Comparison of ENCODE assay signal across 24 cellular contexts in genomic region chr20:17446171-17446570, GRCh38.
"Had no signal": no experiment of that assay in that cellular context is flagged by ENCODE, and none has a peak within 500 bp of the region (broad histone marks: within the 10 kb centered on the region; RNA-seq: fewer than 3 reads in every experiment).

No MANE protein-coding gene starts in this region.

- H3K36me3 ChIP-seq: neural progenitor cell, ovary, prostate gland, right atrium auricular region, stomach, thoracic aorta, thyroid gland, tibial nerve, upper lobe of left lung, vagina had no signal

- H3K27ac ChIP-seq: neural progenitor cell, ovary, prostate gland, right atrium auricular region, stomach, thoracic aorta, thyroid gland, tibial nerve, upper lobe of left lung, vagina had no signal

- H3K27ac Mint-ChIP-seq: natural killer cell treated with Interleukin-12 subunit alpha and Interleukin-12 subunit beta and Interleukin-15 and Interleukin-18, amount 100 ng/mL, for 72 hours; neural progenitor cell; stimulated activated effector memory CD8-positive, alpha-beta T cell treated with anti-CD3 and anti-CD28 coated beads, Interleukin-12 subunit alpha, Interleukin-12 subunit beta, amount 100 ng/mL, for 72 hours; stimulated activated naive B cell treated with anti-CD40 and anti-IgM and Interleukin-4, amounts not matched to agents 10 μg/mL and 1 μg/mL and 100 μg/mL, for 72 hours; stimulated activated naive CD8-positive, alpha-beta T cell treated with anti-CD3 and anti-CD28 coated beads, Interleukin-15, Interleukin-2, amounts not matched to agents 100 ng/mL and 50 ng/mL, for 24 hours had no signal

- H3K4me3 Mint-ChIP-seq: naive thymus-derived CD8-positive, alpha-beta T cell; natural killer cell treated with Interleukin-12 subunit alpha and Interleukin-12 subunit beta and Interleukin-15 and Interleukin-18, amount 100 ng/mL, for 72 hours; neural progenitor cell; stimulated activated effector memory CD8-positive, alpha-beta T cell treated with anti-CD3 and anti-CD28 coated beads, Interleukin-12 subunit alpha, Interleukin-12 subunit beta, amount 100 ng/mL, for 72 hours; stimulated activated naive B cell treated with anti-CD40 and anti-IgM and Interleukin-4, amounts not matched to agents 10 μg/mL and 1 μg/mL and 100 μg/mL, for 72 hours; stimulated activated naive CD8-positive, alpha-beta T cell treated with anti-CD3 and anti-CD28 coated beads, Interleukin-15, Interleukin-2, amounts not matched to agents 100 ng/mL and 50 ng/mL, for 24 hours had no signal

- H3K36me3 Mint-ChIP-seq: natural killer cell treated with Interleukin-12 subunit alpha and Interleukin-12 subunit beta and Interleukin-15 and Interleukin-18, amount 100 ng/mL, for 72 hours; neural progenitor cell; stimulated activated effector memory CD8-positive, alpha-beta T cell treated with anti-CD3 and anti-CD28 coated beads, Interleukin-12 subunit alpha, Interleukin-12 subunit beta, amount 100 ng/mL, for 72 hours; stimulated activated naive B cell treated with anti-CD40 and anti-IgM and Interleukin-4, amounts not matched to agents 10 μg/mL and 1 μg/mL and 100 μg/mL, for 72 hours had no signal

- H3K27me3 ChIP-seq: neural progenitor cell, ovary, right atrium auricular region, thyroid gland, tibial nerve, upper lobe of left lung, vagina had no signal

- H3K4me1 ChIP-seq: neural progenitor cell, prostate gland, right atrium auricular region, thyroid gland, tibial nerve, upper lobe of left lung, vagina had no signal

- H3K4me3 ChIP-seq: neural progenitor cell, ovary, prostate gland, right atrium auricular region, stomach, thoracic aorta, thyroid gland, tibial nerve, upper lobe of left lung, vagina had no signal

- H3K4me1 Mint-ChIP-seq: naive thymus-derived CD8-positive, alpha-beta T cell; neural progenitor cell; stimulated activated effector memory CD8-positive, alpha-beta T cell treated with anti-CD3 and anti-CD28 coated beads, Interleukin-12 subunit alpha, Interleukin-12 subunit beta, amount 100 ng/mL, for 72 hours; stimulated activated naive B cell treated with anti-CD40 and anti-IgM and Interleukin-4, amounts not matched to agents 10 μg/mL and 1 μg/mL and 100 μg/mL, for 72 hours had no signal

- DNase-seq: naive thymus-derived CD8-positive, alpha-beta T cell; occipital lobe; retina; small intestine; stimulated activated CD4-positive, alpha-beta T cell treated with anti-CD3 and anti-CD28 coated beads, Interleukin-15, amount 100 ng/mL, for 24 hours; stimulated activated CD4-positive, alpha-beta T cell treated with anti-CD3 and anti-CD28 coated beads, Interleukin-2, amount 100 ng/mL, for 24 hours; stimulated activated CD4-positive, alpha-beta T cell treated with anti-CD3 and anti-CD28 coated beads, Interleukin-2, amount 100 ng/mL, for 48 hours; stimulated activated CD4-positive, alpha-beta T cell treated with anti-CD3 and anti-CD28 coated beads, Interleukin-4, amount 100 ng/mL, for 24 hours; stimulated activated naive B cell treated with anti-CD40 and anti-IgM and Interleukin-4, amounts not matched to agents 10 μg/mL and 1 μg/mL and 100 μg/mL, for 72 hours; stimulated activated naive CD4-positive, alpha-beta T cell treated with Interleukin-2 at 50 U/mL for 16 hours; stomach; thyroid gland; trophoblast cell had no signal

- H3K9me3 ChIP-seq: ovary, prostate gland, stomach, thoracic aorta, thyroid gland, upper lobe of left lung, vagina had no signal

- H3K9ac ChIP-seq: neural progenitor cell had no signal

- H3K9me3 Mint-ChIP-seq: natural killer cell treated with Interleukin-12 subunit alpha and Interleukin-12 subunit beta and Interleukin-15 and Interleukin-18, amount 100 ng/mL, for 72 hours; neural progenitor cell had no signal
